In genomic region chr11:95924414-95924760, GRCh38 we compare ENCODE assay signal across 8 cellular contexts. TPM values are rescaled to one million over a fixed set of nuclear protein-coding genes. Genes with fewer than 3 reads are reported as not detected.
A peak's percentile ranks its signal among the peaks of the same experiment; 100 is the strongest.
DNase-seq lines count a peak whose midpoint lies in the region; FAIRE-seq and TF ChIP-seq lines count a peak whose summit lies in the region.

No MANE protein-coding gene starts in this region.

- H3K27me3 ChIP-seq in KMS-11 (ENCODE audit: insufficient read depth, low read depth) (no peaks in the 10 kb centered on the region), astrocyte (ENCODE audit: insufficient read depth, low read length) (no peaks in the 10 kb centered on the region), keratinocyte (ENCODE audit: control insufficient read depth, extremely low read depth, insufficient read depth, low read length) (no peaks in the 10 kb centered on the region), subcutaneous abdominal adipose tissue (ENCODE audit: control insufficient read depth in 5 of 5, insufficient read depth in 4 of 5, low read length in 5 of 5) (no peaks in the 10 kb centered on the region)

- H3K27me3 Mint-ChIP-seq in astrocyte (ENCODE audit: low read depth, unreplicated experiment), result no peaks in the 10 kb centered on the region

- H3K9me1 ChIP-seq in keratinocyte (ENCODE audit: control insufficient read depth, extremely low read depth, insufficient read depth, low read length), result no peaks in the 10 kb centered on the region

- H3K36me3 Mint-ChIP-seq in astrocyte (ENCODE audit: low read depth, unreplicated experiment), result no peaks in the 10 kb centered on the region

- H2AFZ ChIP-seq in KMS-11 (ENCODE audit: low read depth) (peak overlapping the region; percentile 54), astrocyte (ENCODE audit: low read depth, low read length) (peak overlapping the region; percentile 77), keratinocyte (ENCODE audit: control insufficient read depth, low read length) (peak overlapping the region; percentile 91)

- DNase-seq in NCI-H2171 treated with DMSO at 0.1 percent for 48 hours (lab: John Stamatoyannopoulos, UW) (peak; percentile 52), NCI-H2171 (lab: John Stamatoyannopoulos, UW) (no peak), astrocyte (ENCODE audit: low read depth) (peak; percentile 26), keratinocyte (ENCODE audit: low read depth, low spot score) (no peak), occipital lobe (lab: John Stamatoyannopoulos, UW) (no peak)
- no peak for DNase-seq in stimulated activated CD4-positive, alpha-beta T cell treated with anti-CD3 and anti-CD28 coated beads, Interleukin-4, amount 100 ng/mL, for 1 hour

- H3K9me3 ChIP-seq in astrocyte (ENCODE audit: insufficient read depth, low read depth, low read length) (no peaks in the 10 kb centered on the region), keratinocyte (ENCODE audit: control insufficient read depth, low read depth, low read length) (no peaks in the 10 kb centered on the region), subcutaneous abdominal adipose tissue (ENCODE audit: control insufficient read depth in 5 of 5, low read length in 5 of 5) (peaks cover 0 to 3% (median 0%) of the 10 kb centered on the region in 5 donors)

- peak overlapping the region; percentile 51; the same call in 1 of the 2 replicates for H3K9ac ChIP-seq in KMS-11
- H3K9ac ChIP-seq in astrocyte (ENCODE audit: low read length), result peak overlapping the region; percentile 98
- peak overlapping the region; percentile 97 for H3K9ac ChIP-seq in keratinocyte (ENCODE audit: control insufficient read depth, extremely low read depth, insufficient read depth, low read length)
- peak overlapping the region; percentile 95 to 100 (median 96) for H3K9ac ChIP-seq in subcutaneous abdominal adipose tissue (ENCODE audit: low read length in 5 of 5)

- H3K4me2 ChIP-seq in KMS-11 (peak overlapping the region; percentile 29; the same call in 1 of the 2 replicates), astrocyte (ENCODE audit: low read length) (peak overlapping the region; percentile 98), keratinocyte (ENCODE audit: control insufficient read depth, extremely low read depth, insufficient read depth, low read depth, low read length) (peak overlapping the region; percentile 84)

- H3K79me2 ChIP-seq in KMS-11 (ENCODE audit: insufficient read depth, low read depth), result no peaks in the 10 kb centered on the region
- H3K79me2 ChIP-seq in astrocyte (ENCODE audit: insufficient read depth, low read length), result peaks cover 56% of the 10 kb centered on the region
- H3K79me2 ChIP-seq in keratinocyte (ENCODE audit: control insufficient read depth, insufficient read depth, low read length), result peaks cover 40% of the 10 kb centered on the region

- H3K27ac ChIP-seq in KMS-11 (no peak overlapping the region), astrocyte (ENCODE audit: low read depth, low read length) (peak overlapping the region; percentile 94), keratinocyte (ENCODE audit: control insufficient read depth, insufficient read depth, low read length) (peak overlapping the region; percentile 94), subcutaneous abdominal adipose tissue (ENCODE audit: low read depth, low read length) (peak overlapping the region; percentile 99)

- no peaks in the 10 kb centered on the region for H3K4me1 ChIP-seq in KMS-11 (ENCODE audit: low read depth, poor library complexity, severe bottlenecking)
- H3K4me1 ChIP-seq in astrocyte (ENCODE audit: insufficient read depth, low read length), result peaks cover 12% of the 10 kb centered on the region
- H3K4me1 ChIP-seq in keratinocyte (ENCODE audit: control insufficient read depth, extremely low read depth, insufficient read depth, low read length), result peaks cover 9% of the 10 kb centered on the region
- peaks cover 2 to 29% (median 19%) of the 10 kb centered on the region in 5 donors for H3K4me1 ChIP-seq in subcutaneous abdominal adipose tissue (ENCODE audit: control insufficient read depth in 5 of 5, insufficient read depth in 5 of 5, low read length in 5 of 5)

- no peak for FAIRE-seq in astrocyte (lab: Jason Lieb, UNC)
- FAIRE-seq in keratinocyte (lab: Jason Lieb, UNC), result no peak

- H3K27ac Mint-ChIP-seq in astrocyte (ENCODE audit: unreplicated experiment), result peak overlapping the region; percentile 100

- no peaks in the 10 kb centered on the region for H3K36me3 ChIP-seq in KMS-11 (ENCODE audit: insufficient read depth)
- H3K36me3 ChIP-seq in astrocyte (ENCODE audit: insufficient read depth, low read length), result no peaks in the 10 kb centered on the region
- no peaks in the 10 kb centered on the region for H3K36me3 ChIP-seq in keratinocyte (ENCODE audit: control insufficient read depth in 2 of 2, extremely low read depth in 1 of 2, insufficient read depth in 2 of 2, low read length in 2 of 2)
- no peaks in the 10 kb centered on the region for H3K36me3 ChIP-seq in subcutaneous abdominal adipose tissue (ENCODE audit: control insufficient read depth in 5 of 5, insufficient read depth in 5 of 5, low read length in 5 of 5)

- H3K9me3 Mint-ChIP-seq in astrocyte (ENCODE audit: unreplicated experiment), result no peaks in the 10 kb centered on the region

- H4K20me1 ChIP-seq in KMS-11 (ENCODE audit: insufficient read depth) (no peaks in the 10 kb centered on the region), astrocyte (ENCODE audit: insufficient read depth, low read length) (peaks cover 4% of the 10 kb centered on the region), keratinocyte (ENCODE audit: control insufficient read depth, extremely low read depth, insufficient read depth, low read length) (no peaks in the 10 kb centered on the region)

- peaks cover 14% of the 10 kb centered on the region for H3K4me1 Mint-ChIP-seq in astrocyte (ENCODE audit: low read depth, unreplicated experiment)

- H3K4me3 ChIP-seq in KMS-11 (IDR thresholded peaks at IDR 0.05; ENCODE audit: insufficient read depth, low read depth, low read length) (no peak overlapping the region), astrocyte (ENCODE audit: insufficient read depth, low read depth, low read length) (peak overlapping the region; percentile 92), keratinocyte (ENCODE audit: control insufficient read depth in 2 of 3, extremely low read depth in 1 of 3, insufficient read depth in 2 of 3, low read depth in 1 of 3, low read length in 3 of 3) (peak overlapping the region; percentile 97 to 99 (median 98)), subcutaneous abdominal adipose tissue (ENCODE audit: low read depth in 1 of 5, low read length in 5 of 5) (peak overlapping the region; percentile 81 to 97 (median 86))

- H3K4me3 Mint-ChIP-seq in astrocyte (ENCODE audit: unreplicated experiment), result peak overlapping the region; percentile 94

- no peak for TF ChIP-seq CTCF in KMS-11 (conservative IDR thresholded peaks at IDR 0.05; ENCODE audit: low read depth, low read length)
- no peak for TF ChIP-seq CTCF in astrocyte (IDR thresholded peaks at IDR 0.05; ENCODE audit: insufficient read depth, low read depth, low read length)
- TF ChIP-seq CTCF in keratinocyte (optimal IDR thresholded peaks at IDR 0.05 in 1 of 3, IDR thresholded peaks at IDR 0.05 in 1 of 3, conservative IDR thresholded peaks at IDR 0.05 in 1 of 3; ENCODE audit: extremely low read depth in 1 of 3, insufficient read depth in 2 of 3, low read length in 3 of 3), result no peak

- dilution Hi-C loops in keratinocyte (cut with MboI; ENCODE audit: extremely low pct_ligation_motif_present, low sequenced_read_pairs), result no loop called here

RNA-seq across cellular contexts. Expression of gene MTMR2, which starts 0.5 kb away (rescaled TPM):
- total RNA-seq in astrocyte, result 68.0 and 70.6 TPM in 2 replicates
- 14.7 to 27.0 TPM (median 24.7 TPM) in 3 replicates for polyA plus RNA-seq in keratinocyte
- polyA plus RNA-seq in keratinocyte (2011; ENCODE audit: low read depth), result 11.3 TPM
- polyA plus RNA-seq in keratinocyte (2011; cell fraction: cytosol; rRNA removed), result 16.7 and 31.1 TPM in 2 replicates
- polyA plus RNA-seq in keratinocyte (2011; cell fraction: nucleus; rRNA removed), result 13.5 and 14.6 TPM in 2 replicates
- polyA plus RNA-seq in keratinocyte (2012; ENCODE audit: low replicate concordance), result 9.4 and 25.2 TPM in 2 replicates
- polyA minus RNA-seq in keratinocyte, result 7.5 to 52.4 TPM (median 24.7 TPM) in 3 replicates
- polyA minus RNA-seq in keratinocyte (2011; cell fraction: cytosol; rRNA and poly(A)+ RNA removed), result 63.7 TPM
- 15.8 and 27.8 TPM in 2 replicates for polyA minus RNA-seq in keratinocyte (2011; cell fraction: nucleus; rRNA and poly(A)+ RNA removed)
- total RNA-seq in occipital lobe, result 24.5 TPM

Comparison
In these comparisons a context has a peak if more than half of its experiments do, and no peak if none do; other contexts are left out.
1. DNase-seq: peak in NCI-H2171 treated with DMSO at 0.1 percent for 48 hours (single experiment) and astrocyte (single experiment); none in NCI-H2171 (single experiment), keratinocyte (single experiment), stimulated activated CD4-positive, alpha-beta T cell treated with anti-CD3 and anti-CD28 coated beads, Interleukin-4, amount 100 ng/mL, for 1 hour (single experiment) and occipital lobe (single experiment).
2. H3K4me2 ChIP-seq: peak in every context shown above with its lines; median percentile 98 in astrocyte; 84 in keratinocyte; 29 in KMS-11.
3. Peak in every context shown above with its lines, with median percentiles within 50 percentile points of each other: H2AFZ ChIP-seq and H3K9ac ChIP-seq.